31 cellular contexts compared by ENCODE assay signal in genomic region chr5:77444356-77444755, GRCh38.
"Had no signal": no experiment of that assay in that cellular context is flagged by ENCODE, and none has a peak within 500 bp of the region (broad histone marks: within the 10 kb centered on the region; RNA-seq: fewer than 3 reads in every experiment).

No MANE protein-coding gene starts in this region.

- H3K4me3 ChIP-seq: esophagus squamous epithelium, pancreas, prostate gland, skin epidermis, testis, transverse colon, uterus had no signal

- H3K27ac ChIP-seq: epithelial cell of prostate, esophagus squamous epithelium, pancreas, prostate gland, skin epidermis, testis, transverse colon, uterus, WERI-Rb-1 had no signal

- H3K4me1 Mint-ChIP-seq: activated naive CD4-positive, alpha-beta T cell treated with anti-CD3 and anti-CD28 coated beads, Interleukin-2, amount 10 ng/mL, durations not matched to agents 7 days and 5 days; activated naive CD8-positive, alpha-beta T cell treated with anti-CD3 and anti-CD28 coated beads, Interleukin-2, amount 10 ng/mL, durations not matched to agents 7 days and 5 days had no signal

- H3K9me3 ChIP-seq: esophagus squamous epithelium, pancreas, prostate gland, testis, transverse colon, uterus had no signal

- H3K27ac Mint-ChIP-seq: activated naive CD4-positive, alpha-beta T cell treated with anti-CD3 and anti-CD28 coated beads, Interleukin-2, amount 10 ng/mL, durations not matched to agents 7 days and 5 days; activated naive CD8-positive, alpha-beta T cell treated with anti-CD3 and anti-CD28 coated beads, Interleukin-2, amount 10 ng/mL, durations not matched to agents 7 days and 5 days; activated T-helper 1 cell treated with anti-CD3 and anti-CD28 coated beads, Interleukin-12 subunit alpha, Interleukin-12 subunit beta, Interleukin-2, Interleukin-4 antibody, amounts not matched to agents 30 ng/mL and 10 ng/mL and 1 ng/mL, durations not matched to agents 14 hours and 24 hours and 36 hours had no signal

- H3K27me3 ChIP-seq: esophagus squamous epithelium, pancreas, testis, transverse colon, uterus had no signal

- H3K4me1 ChIP-seq: esophagus squamous epithelium, pancreas, prostate gland, testis, transverse colon, uterus had no signal

- H3K27me3 Mint-ChIP-seq: activated naive CD4-positive, alpha-beta T cell treated with anti-CD3 and anti-CD28 coated beads, Interleukin-2, amount 10 ng/mL, durations not matched to agents 7 days and 5 days; activated naive CD8-positive, alpha-beta T cell treated with anti-CD3 and anti-CD28 coated beads, Interleukin-2, amount 10 ng/mL, durations not matched to agents 7 days and 5 days had no signal

- H3K36me3 ChIP-seq: prostate gland, uterus had no signal

- ATAC-seq: activated CD4-positive, CD25-positive, alpha-beta regulatory T cell treated with anti-CD3 and anti-CD28 coated beads, Interleukin-2, amount 50 U/mL, for 24 hours; left cardiac atrium; left ventricle myocardium superior; pancreas; sciatic nerve; stimulated activated naive CD8-positive, alpha-beta T cell treated with anti-CD3 and anti-CD28 coated beads, Interleukin-15, Interleukin-2, amounts not matched to agents 100 U/mL and 50 U/mL, for 24 hours had no signal

- H3K4me3 Mint-ChIP-seq: activated naive CD4-positive, alpha-beta T cell treated with anti-CD3 and anti-CD28 coated beads, Interleukin-2, amount 10 ng/mL, durations not matched to agents 7 days and 5 days; activated naive CD8-positive, alpha-beta T cell treated with anti-CD3 and anti-CD28 coated beads, Interleukin-2, amount 10 ng/mL, durations not matched to agents 7 days and 5 days; activated T-helper 1 cell treated with anti-CD3 and anti-CD28 coated beads, Interleukin-12 subunit alpha, Interleukin-12 subunit beta, Interleukin-2, Interleukin-4 antibody, amounts not matched to agents 30 ng/mL and 10 ng/mL and 1 ng/mL, durations not matched to agents 14 hours and 24 hours and 36 hours had no signal

- DNase-seq: activated CD4-positive, alpha-beta T cell treated with anti-CD3 and anti-CD28 coated beads for 48 hours; activated CD4-positive, alpha-beta T cell treated with anti-CD3 and anti-CD28 coated beads, Interleukin-2, amount 50 U/mL, for 48 hours; activated CD8-positive, alpha-beta memory T cell treated with anti-CD3 and anti-CD28 coated beads for 24 hours; activated gamma-delta T cell; activated naive CD4-positive, alpha-beta T cell treated with anti-CD3 and anti-CD28 coated beads, Interleukin-2, amount 10 ng/mL, durations not matched to agents 7 days and 5 days; activated naive CD8-positive, alpha-beta T cell treated with anti-CD3 and anti-CD28 coated beads, Interleukin-2, amount 10 ng/mL, durations not matched to agents 7 days and 5 days; amniotic stem cell; caudate nucleus; cortex of kidney; esophagus squamous epithelium; head of caudate nucleus; hippocampal formation; left cardiac atrium; left ventricle myocardium superior; mammary epithelial cell; pancreas; retina; stimulated activated CD4-positive, alpha-beta T cell treated with anti-CD3 and anti-CD28 coated beads, Interleukin-12 subunit alpha, Interleukin-12 subunit beta, amount 100 ng/mL, for 4 hours; stimulated activated CD4-positive, alpha-beta T cell treated with anti-CD3 and anti-CD28 coated beads, Interleukin-4, amount 100 ng/mL, for 1 hour; stimulated activated naive CD8-positive, alpha-beta T cell treated with anti-CD3 and anti-CD28 coated beads, Interleukin-15, Interleukin-2, amounts not matched to agents 100 U/mL and 50 U/mL, for 24 hours; T-helper 9 cell; testis; transverse colon; uterus; WERI-Rb-1 had no signal
